In genomic region chr3:70614111-70614510, GRCh38 we compare ENCODE assay signal across 1 cellular context.
TF ChIP-seq lines count a peak whose summit lies in the region.

No MANE protein-coding gene starts in this region.

TF ChIP-seq in GM23338, 12 proteins besides CTCF, POLR2A, EP300 and RAD21 (continued from another document):
- TF ChIP-seq, protein P1, sequence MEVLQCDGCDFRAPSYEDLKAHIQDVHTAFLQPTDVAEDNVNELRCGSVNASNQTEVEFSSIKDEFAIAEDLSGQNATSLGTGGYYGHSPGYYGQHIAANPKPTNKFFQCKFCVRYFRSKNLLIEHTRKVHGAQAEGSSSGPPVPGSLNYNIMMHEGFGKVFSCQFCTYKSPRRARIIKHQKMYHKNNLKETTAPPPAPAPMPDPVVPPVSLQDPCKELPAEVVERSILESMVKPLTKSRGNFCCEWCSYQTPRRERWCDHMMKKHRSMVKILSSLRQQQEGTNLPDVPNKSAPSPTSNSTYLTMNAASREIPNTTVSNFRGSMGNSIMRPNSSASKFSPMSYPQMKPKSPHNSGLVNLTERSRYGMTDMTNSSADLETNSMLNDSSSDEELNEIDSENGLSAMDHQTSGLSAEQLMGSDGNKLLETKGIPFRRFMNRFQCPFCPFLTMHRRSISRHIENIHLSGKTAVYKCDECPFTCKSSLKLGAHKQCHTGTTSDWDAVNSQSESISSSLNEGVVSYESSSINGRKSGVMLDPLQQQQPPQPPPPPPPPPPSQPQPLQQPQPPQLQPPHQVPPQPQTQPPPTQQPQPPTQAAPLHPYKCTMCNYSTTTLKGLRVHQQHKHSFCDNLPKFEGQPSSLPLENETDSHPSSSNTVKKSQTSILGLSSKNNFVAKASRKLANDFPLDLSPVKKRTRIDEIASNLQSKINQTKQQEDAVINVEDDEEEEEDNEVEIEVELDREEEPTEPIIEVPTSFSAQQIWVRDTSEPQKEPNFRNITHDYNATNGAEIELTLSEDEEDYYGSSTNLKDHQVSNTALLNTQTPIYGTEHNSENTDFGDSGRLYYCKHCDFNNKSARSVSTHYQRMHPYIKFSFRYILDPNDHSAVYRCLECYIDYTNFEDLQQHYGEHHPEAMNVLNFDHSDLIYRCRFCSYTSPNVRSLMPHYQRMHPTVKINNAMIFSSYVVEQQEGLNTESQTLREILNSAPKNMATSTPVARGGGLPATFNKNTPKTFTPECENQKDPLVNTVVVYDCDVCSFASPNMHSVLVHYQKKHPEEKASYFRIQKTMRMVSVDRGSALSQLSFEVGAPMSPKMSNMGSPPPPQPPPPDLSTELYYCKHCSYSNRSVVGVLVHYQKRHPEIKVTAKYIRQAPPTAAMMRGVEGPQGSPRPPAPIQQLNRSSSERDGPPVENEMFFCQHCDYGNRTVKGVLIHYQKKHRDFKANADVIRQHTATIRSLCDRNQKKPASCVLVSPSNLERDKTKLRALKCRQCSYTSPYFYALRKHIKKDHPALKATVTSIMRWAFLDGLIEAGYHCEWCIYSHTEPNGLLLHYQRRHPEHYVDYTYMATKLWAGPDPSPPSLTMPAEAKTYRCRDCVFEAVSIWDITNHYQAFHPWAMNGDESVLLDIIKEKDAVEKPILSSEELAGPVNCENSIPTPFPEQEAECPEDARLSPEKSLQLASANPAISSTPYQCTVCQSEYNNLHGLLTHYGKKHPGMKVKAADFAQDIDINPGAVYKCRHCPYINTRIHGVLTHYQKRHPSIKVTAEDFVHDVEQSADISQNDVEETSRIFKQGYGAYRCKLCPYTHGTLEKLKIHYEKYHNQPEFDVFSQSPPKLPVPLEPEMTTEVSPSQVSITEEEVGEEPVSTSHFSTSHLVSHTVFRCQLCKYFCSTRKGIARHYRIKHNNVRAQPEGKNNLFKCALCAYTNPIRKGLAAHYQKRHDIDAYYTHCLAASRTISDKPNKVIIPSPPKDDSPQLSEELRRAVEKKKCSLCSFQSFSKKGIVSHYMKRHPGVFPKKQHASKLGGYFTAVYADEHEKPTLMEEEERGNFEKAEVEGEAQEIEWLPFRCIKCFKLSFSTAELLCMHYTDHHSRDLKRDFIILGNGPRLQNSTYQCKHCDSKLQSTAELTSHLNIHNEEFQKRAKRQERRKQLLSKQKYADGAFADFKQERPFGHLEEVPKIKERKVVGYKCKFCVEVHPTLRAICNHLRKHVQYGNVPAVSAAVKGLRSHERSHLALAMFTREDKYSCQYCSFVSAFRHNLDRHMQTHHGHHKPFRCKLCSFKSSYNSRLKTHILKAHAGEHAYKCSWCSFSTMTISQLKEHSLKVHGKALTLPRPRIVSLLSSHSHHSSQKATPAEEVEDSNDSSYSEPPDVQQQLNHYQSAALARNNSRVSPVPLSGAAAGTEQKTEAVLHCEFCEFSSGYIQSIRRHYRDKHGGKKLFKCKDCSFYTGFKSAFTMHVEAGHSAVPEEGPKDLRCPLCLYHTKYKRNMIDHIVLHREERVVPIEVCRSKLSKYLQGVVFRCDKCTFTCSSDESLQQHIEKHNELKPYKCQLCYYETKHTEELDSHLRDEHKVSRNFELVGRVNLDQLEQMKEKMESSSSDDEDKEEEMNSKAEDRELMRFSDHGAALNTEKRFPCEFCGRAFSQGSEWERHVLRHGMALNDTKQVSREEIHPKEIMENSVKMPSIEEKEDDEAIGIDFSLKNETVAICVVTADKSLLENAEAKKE (CRISPR knock-in tag; IDR thresholded peaks at IDR 0.05) = no peak
- TF ChIP-seq EZH2 (IDR thresholded peaks at IDR 0.05; ENCODE audit: low read depth, unreplicated experiment) = no peak
TF ChIP-seq in GM23338: peak in this region for 0.
